9 cellular contexts compared by ENCODE assay signal in genomic region chr5:132295505-132296411, GRCh38. TPM values are rescaled to one million over a fixed set of nuclear protein-coding genes. Genes with fewer than 3 reads are reported as not detected.
DNase-seq lines count a peak whose midpoint lies in the region; ATAC-seq and TF ChIP-seq lines count a peak whose summit lies in the region.
"Had no signal": no experiment of that assay in that cellular context is flagged by ENCODE, and none has a peak within 500 bp of the region (broad histone marks: within the 10 kb centered on the region; RNA-seq: fewer than 3 reads in every experiment).

No MANE protein-coding gene starts in this region.

- no peak for TF ChIP-seq CTCF in gastroesophageal sphincter (IDR thresholded peaks at IDR 0.05)

- WGBS in gastroesophageal sphincter (ENCODE audit: low coverage in 1 of 2), 2 donors, result 80% methylated on average over 1 to 5 of the region's 8 CpGs

- no peak for TF ChIP-seq EP300 in gastroesophageal sphincter (IDR thresholded peaks at IDR 0.05)

- no peak for TF ChIP-seq POLR2A in gastroesophageal sphincter (IDR thresholded peaks at IDR 0.05)

- H3K27me3 Mint-ChIP-seq in T-helper 2 cell treated with Interferon-gamma antibody and Interleukin-4, amounts not matched to agents 5 μg/mL and 100 μg/mL, for 36 hours (ENCODE audit: low read depth), result no peaks in the 10 kb centered on the region
- H3K27me3 Mint-ChIP-seq in activated T-helper 1 cell treated with anti-CD3 and anti-CD28 coated beads, Interleukin-12 subunit alpha, Interleukin-12 subunit beta, Interleukin-2, Interleukin-4 antibody, amounts not matched to agents 30 ng/mL and 10 ng/mL and 1 ng/mL, durations not matched to agents 14 hours and 24 hours and 36 hours (ENCODE audit: insufficient read depth), result peaks cover 15% of the 10 kb centered on the region
- peaks cover 21% of the 10 kb centered on the region for H3K27me3 Mint-ChIP-seq in stimulated activated memory B cell treated with anti-CD40 and anti-IgM and Interleukin-4, amounts not matched to agents 10 μg/mL and 1 μg/mL and 100 μg/mL, for 72 hours

- H3K4me1 ChIP-seq in gastroesophageal sphincter, result peaks cover 0 to 31% (median 4%) of the 10 kb centered on the region in 3 donors

- peaks cover 24% of the 10 kb centered on the region for H3K4me1 Mint-ChIP-seq in T-helper 2 cell treated with Interferon-gamma antibody and Interleukin-4, amounts not matched to agents 5 μg/mL and 100 μg/mL, for 36 hours (ENCODE audit: low read depth)
- peaks cover 32% of the 10 kb centered on the region for H3K4me1 Mint-ChIP-seq in activated T-helper 1 cell treated with anti-CD3 and anti-CD28 coated beads, Interleukin-12 subunit alpha, Interleukin-12 subunit beta, Interleukin-2, Interleukin-4 antibody, amounts not matched to agents 30 ng/mL and 10 ng/mL and 1 ng/mL, durations not matched to agents 14 hours and 24 hours and 36 hours (ENCODE audit: low read depth)
- H3K4me1 Mint-ChIP-seq in stimulated activated memory B cell treated with anti-CD40 and anti-IgM and Interleukin-4, amounts not matched to agents 10 μg/mL and 1 μg/mL and 100 μg/mL, for 72 hours, result peaks cover 30% of the 10 kb centered on the region

- H3K4me3 ChIP-seq in gastroesophageal sphincter, result peak overlapping the region in 1 of 2 donors; percentile 73

- no peak overlapping the region for H3K27ac Mint-ChIP-seq in T-helper 2 cell treated with Interferon-gamma antibody and Interleukin-4, amounts not matched to agents 5 μg/mL and 100 μg/mL, for 36 hours
- H3K27ac Mint-ChIP-seq in activated T-helper 1 cell treated with anti-CD3 and anti-CD28 coated beads, Interleukin-12 subunit alpha, Interleukin-12 subunit beta, Interleukin-2, Interleukin-4 antibody, amounts not matched to agents 30 ng/mL and 10 ng/mL and 1 ng/mL, durations not matched to agents 14 hours and 24 hours and 36 hours, result peak overlapping the region; percentile 95
- H3K27ac Mint-ChIP-seq in stimulated activated memory B cell treated with anti-CD40 and anti-IgM and Interleukin-4, amounts not matched to agents 10 μg/mL and 1 μg/mL and 100 μg/mL, for 72 hours, result peak overlapping the region; percentile 89

- no peaks in the 10 kb centered on the region for H3K9me3 Mint-ChIP-seq in T-helper 2 cell treated with Interferon-gamma antibody and Interleukin-4, amounts not matched to agents 5 μg/mL and 100 μg/mL, for 36 hours
- H3K9me3 Mint-ChIP-seq in activated T-helper 1 cell treated with anti-CD3 and anti-CD28 coated beads, Interleukin-12 subunit alpha, Interleukin-12 subunit beta, Interleukin-2, Interleukin-4 antibody, amounts not matched to agents 30 ng/mL and 10 ng/mL and 1 ng/mL, durations not matched to agents 14 hours and 24 hours and 36 hours, result no peaks in the 10 kb centered on the region
- H3K9me3 Mint-ChIP-seq in stimulated activated memory B cell treated with anti-CD40 and anti-IgM and Interleukin-4, amounts not matched to agents 10 μg/mL and 1 μg/mL and 100 μg/mL, for 72 hours, result no peaks in the 10 kb centered on the region

- peak overlapping the region; percentile 91 for H3K4me3 Mint-ChIP-seq in T-helper 2 cell treated with Interferon-gamma antibody and Interleukin-4, amounts not matched to agents 5 μg/mL and 100 μg/mL, for 36 hours
- H3K4me3 Mint-ChIP-seq in activated T-helper 1 cell treated with anti-CD3 and anti-CD28 coated beads, Interleukin-12 subunit alpha, Interleukin-12 subunit beta, Interleukin-2, Interleukin-4 antibody, amounts not matched to agents 30 ng/mL and 10 ng/mL and 1 ng/mL, durations not matched to agents 14 hours and 24 hours and 36 hours, result peak overlapping the region; percentile 93
- H3K4me3 Mint-ChIP-seq in stimulated activated memory B cell treated with anti-CD40 and anti-IgM and Interleukin-4, amounts not matched to agents 10 μg/mL and 1 μg/mL and 100 μg/mL, for 72 hours, result peak overlapping the region; percentile 91

- no peaks in the 10 kb centered on the region for H3K9me3 ChIP-seq in gastroesophageal sphincter

- H3K36me3 ChIP-seq in gastroesophageal sphincter, result no peaks in the 10 kb centered on the region

- no peaks in the 10 kb centered on the region for H3K27me3 ChIP-seq in gastroesophageal sphincter

- peak overlapping the region in 3 of 4 donors; percentile 96 to 99 (median 97) for H3K27ac ChIP-seq in gastroesophageal sphincter
- H3K27ac ChIP-seq: VCaP had no signal

- no peaks in the 10 kb centered on the region for H3K36me3 Mint-ChIP-seq in T-helper 2 cell treated with Interferon-gamma antibody and Interleukin-4, amounts not matched to agents 5 μg/mL and 100 μg/mL, for 36 hours (ENCODE audit: low read depth)
- no peaks in the 10 kb centered on the region for H3K36me3 Mint-ChIP-seq in activated T-helper 1 cell treated with anti-CD3 and anti-CD28 coated beads, Interleukin-12 subunit alpha, Interleukin-12 subunit beta, Interleukin-2, Interleukin-4 antibody, amounts not matched to agents 30 ng/mL and 10 ng/mL and 1 ng/mL, durations not matched to agents 14 hours and 24 hours and 36 hours (ENCODE audit: low read depth)
- H3K36me3 Mint-ChIP-seq in stimulated activated memory B cell treated with anti-CD40 and anti-IgM and Interleukin-4, amounts not matched to agents 10 μg/mL and 1 μg/mL and 100 μg/mL, for 72 hours, result no peaks in the 10 kb centered on the region

- no peak for DNase-seq in T-helper 2 cell treated with Interferon-gamma antibody and Interleukin-4, amounts not matched to agents 5 μg/mL and 100 μg/mL, for 36 hours (ENCODE audit: low spot score)
- DNase-seq in T-helper 2 cell, result no peak
- DNase-seq in activated T-helper 1 cell treated with anti-CD3 and anti-CD28 coated beads, Interleukin-12 subunit alpha, Interleukin-12 subunit beta, Interleukin-2, Interleukin-4 antibody, amounts not matched to agents 30 ng/mL and 10 ng/mL and 1 ng/mL, durations not matched to agents 14 hours and 24 hours and 36 hours (ENCODE audit: low spot score), result no peak
- no peak for DNase-seq in NCI-H2107 treated with DMSO at 0.1 percent for 48 hours (lab: John Stamatoyannopoulos, UW; ENCODE audit: unreplicated experiment)

- intact Hi-C loops in activated T-helper 1 cell treated with anti-CD3 and anti-CD28 coated beads, Interleukin-12 subunit alpha, Interleukin-12 subunit beta, Interleukin-2, Interleukin-4 antibody, amounts not matched to agents 30 ng/mL and 10 ng/mL and 1 ng/mL, durations not matched to agents 14 hours and 24 hours and 36 hours (cut with micrococcal nuclease), result loop anchor here (2.0 to 10.0 kb wide), 5 partner anchors 23 to 231 kb away; no protein-coding TSS in a partner anchor

- ATAC-seq in gastroesophageal sphincter (no peak), HG03442 (IDR thresholded peaks at IDR 0.05; ENCODE audit: unreplicated experiment) (no peak), HG02970 (IDR thresholded peaks at IDR 0.05; ENCODE audit: low FRiP score, unreplicated experiment) (no peak)
- no peak for ATAC-seq in stimulated activated memory B cell treated with anti-CD40 and anti-IgM and Interleukin-4, amounts not matched to agents 10 μg/mL and 1 μg/mL and 100 μg/mL, for 72 hours

RNA-seq across cellular contexts. Expression of gene SLC22A4, which starts 1.6 kb away (rescaled TPM):
- 1.6 and 2.6 TPM in 2 replicates for total RNA-seq in activated T-helper 1 cell treated with anti-CD3 and anti-CD28 coated beads, Interleukin-12 subunit alpha, Interleukin-12 subunit beta, Interleukin-2, Interleukin-4 antibody, amounts not matched to agents 30 ng/mL and 10 ng/mL and 1 ng/mL, durations not matched to agents 14 hours and 24 hours and 36 hours
- 1 to 10 TPM in 1 of 4 donors, under 1 TPM in 3; 0.25 to 1.1 (median 0.61) TPM for total RNA-seq in gastroesophageal sphincter

RNA-seq across cellular contexts. Expression of gene PDLIM4, which starts 38.3 kb away (rescaled TPM):
- total RNA-seq in activated T-helper 1 cell treated with anti-CD3 and anti-CD28 coated beads, Interleukin-12 subunit alpha, Interleukin-12 subunit beta, Interleukin-2, Interleukin-4 antibody, amounts not matched to agents 30 ng/mL and 10 ng/mL and 1 ng/mL, durations not matched to agents 14 hours and 24 hours and 36 hours, result 1.4 and 2.0 TPM in 2 replicates
- 100 to 1,000 TPM in 1 of 4 donors, 10 to 100 TPM in 3; 75.0 to 200 (median 92.7) TPM for total RNA-seq in gastroesophageal sphincter

Comparison
In these comparisons a context has a peak if more than half of its experiments do, and no peak if none do; other contexts are left out.
1. RNA of gene PDLIM4, which starts 38.3 kb away (total RNA-seq): 75.0 to 200 TPM in gastroesophageal sphincter; 1.4 to 2.0 TPM in activated T-helper 1 cell treated with anti-CD3 and anti-CD28 coated beads, Interleukin-12 subunit alpha, Interleukin-12 subunit beta, Interleukin-2, Interleukin-4 antibody, amounts not matched to agents 30 ng/mL and 10 ng/mL and 1 ng/mL, durations not matched to agents 14 hours and 24 hours and 36 hours; every median in the first group is over 10 times any median in the second.
2. Peak in every context shown above with its lines, with median percentiles within 50 percentile points of each other: H3K4me3 Mint-ChIP-seq.